ENCODE assay signal across 32 cellular contexts in genomic region chr1:30461640-30462039, GRCh38.
"Had no signal": no experiment of that assay in that cellular context is flagged by ENCODE, and none has a peak within 500 bp of the region (broad histone marks: within the 10 kb centered on the region; RNA-seq: fewer than 3 reads in every experiment).

No MANE protein-coding gene starts in this region.

- DNase-seq: activated CD4-positive, alpha-beta T cell treated with anti-CD3 and anti-CD28 coated beads for 48 hours; activated CD4-positive, alpha-beta T cell treated with anti-CD3 and anti-CD28 coated beads, Interleukin-2, amount 50 U/mL, for 48 hours; activated CD8-positive, alpha-beta memory T cell treated with anti-CD3 and anti-CD28 coated beads for 24 hours; activated gamma-delta T cell; activated naive CD4-positive, alpha-beta T cell treated with anti-CD3 and anti-CD28 coated beads, Interleukin-2, amount 10 ng/mL, durations not matched to agents 7 days and 5 days; activated naive CD8-positive, alpha-beta T cell treated with anti-CD3 and anti-CD28 coated beads, Interleukin-2, amount 50 U/mL, for 24 hours; amygdala; cerebellar nuclear complex; colonic mucosa; effector CD8-positive, alpha-beta T cell; gastrocnemius medialis; glutamatergic neuron; left colon; naive thymus-derived CD4-positive, alpha-beta T cell; occipital lobe; right cardiac atrium; stimulated activated CD4-positive, alpha-beta T cell treated with anti-CD3 and anti-CD28 coated beads, Interleukin-2, amount 100 ng/mL, for 48 hours; stimulated activated naive CD4-positive, alpha-beta T cell treated with Interleukin-2 at 50 U/mL for 16 hours; T-helper 9 cell; testis; transverse colon; WERI-Rb-1 had no signal

- H3K4me3 Mint-ChIP-seq: activated naive CD4-positive, alpha-beta T cell treated with anti-CD3 and anti-CD28 coated beads, Interleukin-2, amount 10 ng/mL, durations not matched to agents 7 days and 5 days; activated naive CD8-positive, alpha-beta T cell treated with anti-CD3 and anti-CD28 coated beads, Interleukin-2, amount 50 U/mL, for 24 hours; activated T-cell treated with anti-CD3 and anti-CD28 coated beads, Interleukin-2, amount 50 U/mL, for 24 hours; mesothelial cell of epicardium; naive thymus-derived CD4-positive, alpha-beta T cell; neural progenitor cell; T-helper 1 cell treated with Interleukin-12 subunit alpha and Interleukin-12 subunit beta and Interleukin-4 antibody, amounts not matched to agents 30 μg/mL and 1 μg/mL, for 36 hours had no signal

- H2AFZ ChIP-seq: neural progenitor cell had no signal

- H3K36me3 ChIP-seq: cardiac muscle cell, colonic mucosa, gastrocnemius medialis, neural progenitor cell, transverse colon, uterus, WERI-Rb-1 had no signal

- H3K4me1 Mint-ChIP-seq: activated naive CD4-positive, alpha-beta T cell treated with anti-CD3 and anti-CD28 coated beads, Interleukin-2, amount 10 ng/mL, durations not matched to agents 7 days and 5 days; activated naive CD8-positive, alpha-beta T cell treated with anti-CD3 and anti-CD28 coated beads, Interleukin-2, amount 50 U/mL, for 24 hours; mesothelial cell of epicardium; naive thymus-derived CD4-positive, alpha-beta T cell; neural progenitor cell had no signal

- H3K4me3 ChIP-seq: cardiac muscle cell, colonic mucosa, gastrocnemius medialis, neural progenitor cell, testis, transverse colon, uterus had no signal

- H3K9ac ChIP-seq: neural progenitor cell had no signal

- H3K27me3 ChIP-seq: cardiac muscle cell, colonic mucosa, neural progenitor cell, testis, transverse colon, uterus had no signal

- ATAC-seq: activated CD4-positive, CD25-positive, alpha-beta regulatory T cell treated with anti-CD3 and anti-CD28 coated beads, Interleukin-2, amount 50 U/mL, for 24 hours; activated naive CD8-positive, alpha-beta T cell treated with anti-CD3 and anti-CD28 coated beads, Interleukin-2, amount 50 U/mL, for 24 hours; gastrocnemius medialis; left colon; naive thymus-derived CD4-positive, alpha-beta T cell; right cardiac atrium had no signal

- H3K9me3 ChIP-seq: colonic mucosa, gastrocnemius medialis, testis, transverse colon, uterus had no signal

- H3K27ac Mint-ChIP-seq: activated naive CD4-positive, alpha-beta T cell treated with anti-CD3 and anti-CD28 coated beads, Interleukin-2, amount 10 ng/mL, durations not matched to agents 7 days and 5 days; activated naive CD8-positive, alpha-beta T cell treated with anti-CD3 and anti-CD28 coated beads, Interleukin-2, amount 50 U/mL, for 24 hours; activated T-cell treated with anti-CD3 and anti-CD28 coated beads, Interleukin-2, amount 50 U/mL, for 24 hours; mesothelial cell of epicardium; naive thymus-derived CD4-positive, alpha-beta T cell; neural progenitor cell; T-helper 1 cell treated with Interleukin-12 subunit alpha and Interleukin-12 subunit beta and Interleukin-4 antibody, amounts not matched to agents 30 μg/mL and 1 μg/mL, for 36 hours had no signal

- H3K27me3 Mint-ChIP-seq: activated naive CD4-positive, alpha-beta T cell treated with anti-CD3 and anti-CD28 coated beads, Interleukin-2, amount 10 ng/mL, durations not matched to agents 7 days and 5 days had no signal

- FAIRE-seq: endometrium, keratinocyte, TTC549 had no signal

- H3K9me3 Mint-ChIP-seq: activated naive CD4-positive, alpha-beta T cell treated with anti-CD3 and anti-CD28 coated beads, Interleukin-2, amount 10 ng/mL, durations not matched to agents 7 days and 5 days; activated naive CD8-positive, alpha-beta T cell treated with anti-CD3 and anti-CD28 coated beads, Interleukin-2, amount 50 U/mL, for 24 hours; activated T-cell treated with anti-CD3 and anti-CD28 coated beads, Interleukin-2, amount 50 U/mL, for 24 hours; neural progenitor cell; T-helper 1 cell treated with Interleukin-12 subunit alpha and Interleukin-12 subunit beta and Interleukin-4 antibody, amounts not matched to agents 30 μg/mL and 1 μg/mL, for 36 hours had no signal

- H3K27ac ChIP-seq: cardiac muscle cell, colonic mucosa, gastrocnemius medialis, neural progenitor cell, testis, transverse colon, uterus, WERI-Rb-1 had no signal

- H3K36me3 Mint-ChIP-seq: activated naive CD4-positive, alpha-beta T cell treated with anti-CD3 and anti-CD28 coated beads, Interleukin-2, amount 10 ng/mL, durations not matched to agents 7 days and 5 days; mesothelial cell of epicardium; neural progenitor cell had no signal

- H3K4me2 ChIP-seq: neural progenitor cell had no signal

- H3K4me1 ChIP-seq: colonic mucosa, gastrocnemius medialis, neural progenitor cell, testis, transverse colon, uterus had no signal
